ENCODE assay signal across 2 cellular contexts in the genomic region with DNA sequence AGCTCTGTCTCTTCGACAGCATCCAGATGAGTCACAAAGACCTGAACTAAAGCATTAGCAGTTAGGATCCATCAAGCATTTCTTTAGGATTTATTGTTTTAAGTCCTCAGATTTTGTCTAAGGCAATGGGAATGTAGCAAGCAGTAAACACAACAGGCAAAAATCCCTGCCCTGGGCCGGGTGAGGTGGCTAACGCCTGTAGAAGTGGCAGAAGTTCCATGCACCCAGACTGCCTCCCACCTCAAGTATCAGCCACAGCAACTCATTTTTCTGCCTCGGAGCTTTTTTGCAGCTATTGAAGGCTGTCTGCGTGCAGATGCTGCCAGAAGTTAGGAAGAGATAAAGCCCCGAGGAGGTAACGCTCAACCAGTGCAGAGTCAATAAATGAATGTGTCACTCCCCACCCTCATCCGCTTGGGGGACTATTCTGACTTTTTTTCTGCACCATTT.
TF ChIP-seq lines count a peak whose summit lies in the region.

No MANE protein-coding gene starts in this region.

TF ChIP-seq in GM23338, 12 proteins besides CTCF, POLR2A, EP300 and RAD21:
- TF ChIP-seq NANOG (IDR thresholded peaks at IDR 0.05; ENCODE audit: borderline replicate concordance) (no peak), EZH2phosphoT487 (IDR thresholded peaks at IDR 0.05; ENCODE audit: unreplicated experiment) (no peak), JUNB (IDR thresholded peaks at IDR 0.05; ENCODE audit: unreplicated experiment) (no peak), CREB1 (CRISPR knock-in tag; IDR thresholded peaks at IDR 0.05; ENCODE audit: low read depth) (no peak)
- TF ChIP-seq, protein P1, sequence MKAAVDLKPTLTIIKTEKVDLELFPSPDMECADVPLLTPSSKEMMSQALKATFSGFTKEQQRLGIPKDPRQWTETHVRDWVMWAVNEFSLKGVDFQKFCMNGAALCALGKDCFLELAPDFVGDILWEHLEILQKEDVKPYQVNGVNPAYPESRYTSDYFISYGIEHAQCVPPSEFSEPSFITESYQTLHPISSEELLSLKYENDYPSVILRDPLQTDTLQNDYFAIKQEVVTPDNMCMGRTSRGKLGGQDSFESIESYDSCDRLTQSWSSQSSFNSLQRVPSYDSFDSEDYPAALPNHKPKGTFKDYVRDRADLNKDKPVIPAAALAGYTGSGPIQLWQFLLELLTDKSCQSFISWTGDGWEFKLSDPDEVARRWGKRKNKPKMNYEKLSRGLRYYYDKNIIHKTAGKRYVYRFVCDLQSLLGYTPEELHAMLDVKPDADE (IDR thresholded peaks at IDR 0.05) = no peak
- TF ChIP-seq, protein P2, sequence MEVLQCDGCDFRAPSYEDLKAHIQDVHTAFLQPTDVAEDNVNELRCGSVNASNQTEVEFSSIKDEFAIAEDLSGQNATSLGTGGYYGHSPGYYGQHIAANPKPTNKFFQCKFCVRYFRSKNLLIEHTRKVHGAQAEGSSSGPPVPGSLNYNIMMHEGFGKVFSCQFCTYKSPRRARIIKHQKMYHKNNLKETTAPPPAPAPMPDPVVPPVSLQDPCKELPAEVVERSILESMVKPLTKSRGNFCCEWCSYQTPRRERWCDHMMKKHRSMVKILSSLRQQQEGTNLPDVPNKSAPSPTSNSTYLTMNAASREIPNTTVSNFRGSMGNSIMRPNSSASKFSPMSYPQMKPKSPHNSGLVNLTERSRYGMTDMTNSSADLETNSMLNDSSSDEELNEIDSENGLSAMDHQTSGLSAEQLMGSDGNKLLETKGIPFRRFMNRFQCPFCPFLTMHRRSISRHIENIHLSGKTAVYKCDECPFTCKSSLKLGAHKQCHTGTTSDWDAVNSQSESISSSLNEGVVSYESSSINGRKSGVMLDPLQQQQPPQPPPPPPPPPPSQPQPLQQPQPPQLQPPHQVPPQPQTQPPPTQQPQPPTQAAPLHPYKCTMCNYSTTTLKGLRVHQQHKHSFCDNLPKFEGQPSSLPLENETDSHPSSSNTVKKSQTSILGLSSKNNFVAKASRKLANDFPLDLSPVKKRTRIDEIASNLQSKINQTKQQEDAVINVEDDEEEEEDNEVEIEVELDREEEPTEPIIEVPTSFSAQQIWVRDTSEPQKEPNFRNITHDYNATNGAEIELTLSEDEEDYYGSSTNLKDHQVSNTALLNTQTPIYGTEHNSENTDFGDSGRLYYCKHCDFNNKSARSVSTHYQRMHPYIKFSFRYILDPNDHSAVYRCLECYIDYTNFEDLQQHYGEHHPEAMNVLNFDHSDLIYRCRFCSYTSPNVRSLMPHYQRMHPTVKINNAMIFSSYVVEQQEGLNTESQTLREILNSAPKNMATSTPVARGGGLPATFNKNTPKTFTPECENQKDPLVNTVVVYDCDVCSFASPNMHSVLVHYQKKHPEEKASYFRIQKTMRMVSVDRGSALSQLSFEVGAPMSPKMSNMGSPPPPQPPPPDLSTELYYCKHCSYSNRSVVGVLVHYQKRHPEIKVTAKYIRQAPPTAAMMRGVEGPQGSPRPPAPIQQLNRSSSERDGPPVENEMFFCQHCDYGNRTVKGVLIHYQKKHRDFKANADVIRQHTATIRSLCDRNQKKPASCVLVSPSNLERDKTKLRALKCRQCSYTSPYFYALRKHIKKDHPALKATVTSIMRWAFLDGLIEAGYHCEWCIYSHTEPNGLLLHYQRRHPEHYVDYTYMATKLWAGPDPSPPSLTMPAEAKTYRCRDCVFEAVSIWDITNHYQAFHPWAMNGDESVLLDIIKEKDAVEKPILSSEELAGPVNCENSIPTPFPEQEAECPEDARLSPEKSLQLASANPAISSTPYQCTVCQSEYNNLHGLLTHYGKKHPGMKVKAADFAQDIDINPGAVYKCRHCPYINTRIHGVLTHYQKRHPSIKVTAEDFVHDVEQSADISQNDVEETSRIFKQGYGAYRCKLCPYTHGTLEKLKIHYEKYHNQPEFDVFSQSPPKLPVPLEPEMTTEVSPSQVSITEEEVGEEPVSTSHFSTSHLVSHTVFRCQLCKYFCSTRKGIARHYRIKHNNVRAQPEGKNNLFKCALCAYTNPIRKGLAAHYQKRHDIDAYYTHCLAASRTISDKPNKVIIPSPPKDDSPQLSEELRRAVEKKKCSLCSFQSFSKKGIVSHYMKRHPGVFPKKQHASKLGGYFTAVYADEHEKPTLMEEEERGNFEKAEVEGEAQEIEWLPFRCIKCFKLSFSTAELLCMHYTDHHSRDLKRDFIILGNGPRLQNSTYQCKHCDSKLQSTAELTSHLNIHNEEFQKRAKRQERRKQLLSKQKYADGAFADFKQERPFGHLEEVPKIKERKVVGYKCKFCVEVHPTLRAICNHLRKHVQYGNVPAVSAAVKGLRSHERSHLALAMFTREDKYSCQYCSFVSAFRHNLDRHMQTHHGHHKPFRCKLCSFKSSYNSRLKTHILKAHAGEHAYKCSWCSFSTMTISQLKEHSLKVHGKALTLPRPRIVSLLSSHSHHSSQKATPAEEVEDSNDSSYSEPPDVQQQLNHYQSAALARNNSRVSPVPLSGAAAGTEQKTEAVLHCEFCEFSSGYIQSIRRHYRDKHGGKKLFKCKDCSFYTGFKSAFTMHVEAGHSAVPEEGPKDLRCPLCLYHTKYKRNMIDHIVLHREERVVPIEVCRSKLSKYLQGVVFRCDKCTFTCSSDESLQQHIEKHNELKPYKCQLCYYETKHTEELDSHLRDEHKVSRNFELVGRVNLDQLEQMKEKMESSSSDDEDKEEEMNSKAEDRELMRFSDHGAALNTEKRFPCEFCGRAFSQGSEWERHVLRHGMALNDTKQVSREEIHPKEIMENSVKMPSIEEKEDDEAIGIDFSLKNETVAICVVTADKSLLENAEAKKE (CRISPR knock-in tag; IDR thresholded peaks at IDR 0.05) = no peak

TF ChIP-seq in SK-N-SH treated with all-trans-retinoic acid at 6 μM for 48 hours, 23 proteins besides CTCF, POLR2A, EP300 and RAD21:
- no peak for TF ChIP-seq GLIS3 (CRISPR knock-in tag; IDR thresholded peaks at IDR 0.05)
- TF ChIP-seq SNAI2 (CRISPR knock-in tag; IDR thresholded peaks at IDR 0.05) = no peak
- TF ChIP-seq, protein P3, sequence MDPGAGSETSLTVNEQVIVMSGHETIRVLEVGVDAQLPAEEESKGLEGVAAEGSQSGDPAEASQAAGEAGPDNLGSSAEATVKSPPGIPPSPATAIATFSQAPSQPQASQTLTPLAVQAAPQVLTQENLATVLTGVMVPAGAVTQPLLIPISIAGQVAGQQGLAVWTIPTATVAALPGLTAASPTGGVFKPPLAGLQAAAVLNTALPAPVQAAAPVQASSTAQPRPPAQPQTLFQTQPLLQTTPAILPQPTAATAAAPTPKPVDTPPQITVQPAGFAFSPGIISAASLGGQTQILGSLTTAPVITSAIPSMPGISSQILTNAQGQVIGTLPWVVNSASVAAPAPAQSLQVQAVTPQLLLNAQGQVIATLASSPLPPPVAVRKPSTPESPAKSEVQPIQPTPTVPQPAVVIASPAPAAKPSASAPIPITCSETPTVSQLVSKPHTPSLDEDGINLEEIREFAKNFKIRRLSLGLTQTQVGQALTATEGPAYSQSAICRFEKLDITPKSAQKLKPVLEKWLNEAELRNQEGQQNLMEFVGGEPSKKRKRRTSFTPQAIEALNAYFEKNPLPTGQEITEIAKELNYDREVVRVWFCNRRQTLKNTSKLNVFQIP (CRISPR knock-in tag; IDR thresholded peaks at IDR 0.05; ENCODE audit: borderline replicate concordance, low read depth) = no peak
- TF ChIP-seq ZNF70 (CRISPR knock-in tag; IDR thresholded peaks at IDR 0.05) = no peak
- no peak for TF ChIP-seq ZC3H10 (CRISPR knock-in tag; IDR thresholded peaks at IDR 0.05)
- TF ChIP-seq, protein P4, sequence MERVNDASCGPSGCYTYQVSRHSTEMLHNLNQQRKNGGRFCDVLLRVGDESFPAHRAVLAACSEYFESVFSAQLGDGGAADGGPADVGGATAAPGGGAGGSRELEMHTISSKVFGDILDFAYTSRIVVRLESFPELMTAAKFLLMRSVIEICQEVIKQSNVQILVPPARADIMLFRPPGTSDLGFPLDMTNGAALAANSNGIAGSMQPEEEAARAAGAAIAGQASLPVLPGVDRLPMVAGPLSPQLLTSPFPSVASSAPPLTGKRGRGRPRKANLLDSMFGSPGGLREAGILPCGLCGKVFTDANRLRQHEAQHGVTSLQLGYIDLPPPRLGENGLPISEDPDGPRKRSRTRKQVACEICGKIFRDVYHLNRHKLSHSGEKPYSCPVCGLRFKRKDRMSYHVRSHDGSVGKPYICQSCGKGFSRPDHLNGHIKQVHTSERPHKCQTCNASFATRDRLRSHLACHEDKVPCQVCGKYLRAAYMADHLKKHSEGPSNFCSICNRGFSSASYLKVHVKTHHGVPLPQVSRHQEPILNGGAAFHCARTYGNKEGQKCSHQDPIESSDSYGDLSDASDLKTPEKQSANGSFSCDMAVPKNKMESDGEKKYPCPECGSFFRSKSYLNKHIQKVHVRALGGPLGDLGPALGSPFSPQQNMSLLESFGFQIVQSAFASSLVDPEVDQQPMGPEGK (CRISPR knock-in tag; IDR thresholded peaks at IDR 0.05; ENCODE audit: borderline replicate concordance) = no peak
- no peak for TF ChIP-seq ZNF565 (CRISPR knock-in tag; conservative IDR thresholded peaks at IDR 0.05; ENCODE audit: low read depth)
- TF ChIP-seq ESRRG (CRISPR knock-in tag; IDR thresholded peaks at IDR 0.05) = no peak
- no peak for TF ChIP-seq CSDC2 (CRISPR knock-in tag; IDR thresholded peaks at IDR 0.05)
- no peak for TF ChIP-seq RARB (CRISPR knock-in tag; IDR thresholded peaks at IDR 0.05)
- no peak for TF ChIP-seq ZFP30 (CRISPR knock-in tag; IDR thresholded peaks at IDR 0.05)
- no peak for TF ChIP-seq TOX (CRISPR knock-in tag; IDR thresholded peaks at IDR 0.05; ENCODE audit: borderline replicate concordance)
